ENCODE assay signal across 23 cellular contexts in the genomic region with DNA sequence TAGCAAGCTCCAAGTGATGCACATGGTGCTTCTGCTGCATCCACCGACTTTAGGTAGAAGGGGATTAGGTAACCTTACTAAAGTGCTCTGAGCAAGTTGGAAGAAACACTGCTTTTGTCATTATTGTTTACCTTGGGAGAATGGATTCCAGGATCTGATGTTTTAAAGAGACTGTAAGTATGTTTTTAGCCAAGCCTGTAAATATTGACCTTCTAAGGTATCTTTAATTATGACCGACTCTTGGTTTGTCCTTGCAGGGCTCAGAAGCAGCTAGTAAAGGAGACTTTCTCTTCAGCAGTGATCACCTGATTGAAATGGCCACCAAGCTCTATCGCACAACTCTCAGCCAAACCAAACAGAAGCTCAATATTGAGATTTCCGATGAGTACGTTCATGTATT.
"Had no signal": no experiment of that assay in that cellular context is flagged by ENCODE, and none has a peak within 500 bp of the region (broad histone marks: within the 10 kb centered on the region; RNA-seq: fewer than 3 reads in every experiment).

No MANE protein-coding gene starts in this region.

- H3K27me3 ChIP-seq: dorsolateral prefrontal cortex, ovary, right atrium auricular region, sigmoid colon, testis, tibial artery had no signal

- H3K27me3 Mint-ChIP-seq: memory B cell, type B pancreatic cell had no signal

- H3K9me3 Mint-ChIP-seq: memory B cell; natural killer cell; stimulated activated effector memory CD8-positive, alpha-beta T cell treated with anti-CD3 and anti-CD28 coated beads, Interleukin-12 subunit alpha, Interleukin-12 subunit beta, amount 100 ng/mL, for 72 hours; type B pancreatic cell had no signal

- DNase-seq: dorsolateral prefrontal cortex; effector CD4-positive, alpha-beta T cell; hypothalamus; immature natural killer cell; islet precursor cell; kidney glomerular epithelial cell; left colon; left ventricle myocardium superior; natural killer cell; occipital lobe; ovary; sigmoid colon; stimulated activated CD4-positive, alpha-beta T cell treated with anti-CD3 and anti-CD28 coated beads, Interleukin-2, amount 100 ng/mL, for 24 hours; stimulated activated CD4-positive, alpha-beta T cell treated with anti-CD3 and anti-CD28 coated beads, Interleukin-4, amount 100 ng/mL, for 24 hours; stimulated activated naive CD4-positive, alpha-beta T cell treated with Interleukin-2 at 50 U/mL for 16 hours; substantia nigra; testis; tibial artery had no signal

- H3K27ac ChIP-seq: dorsolateral prefrontal cortex, ovary, right atrium auricular region, sigmoid colon, testis, tibial artery had no signal

- H3K27ac Mint-ChIP-seq: immature natural killer cell; memory B cell; natural killer cell; stimulated activated effector memory CD8-positive, alpha-beta T cell treated with anti-CD3 and anti-CD28 coated beads, Interleukin-12 subunit alpha, Interleukin-12 subunit beta, amount 100 ng/mL, for 72 hours; type B pancreatic cell had no signal

- H3K4me3 Mint-ChIP-seq: immature natural killer cell; memory B cell; natural killer cell; stimulated activated effector memory CD8-positive, alpha-beta T cell treated with anti-CD3 and anti-CD28 coated beads, Interleukin-12 subunit alpha, Interleukin-12 subunit beta, amount 100 ng/mL, for 72 hours; type B pancreatic cell had no signal

- H3K36me3 ChIP-seq: ovary, sigmoid colon had no signal

- H3K4me3 ChIP-seq: dorsolateral prefrontal cortex, lung, ovary, right atrium auricular region, sigmoid colon, testis, tibial artery had no signal

- H3K4me1 ChIP-seq: right atrium auricular region, sigmoid colon, testis had no signal

- H3K9me3 ChIP-seq: ovary, right atrium auricular region, sigmoid colon, testis, tibial artery had no signal

- H3K36me3 Mint-ChIP-seq: immature natural killer cell, natural killer cell had no signal

- ATAC-seq: left colon; left ventricle myocardium superior; stimulated activated effector memory CD8-positive, alpha-beta T cell treated with anti-CD3 and anti-CD28 coated beads, Interleukin-12 subunit alpha, Interleukin-12 subunit beta, amount 100 ng/mL, for 72 hours had no signal

- H3K4me1 Mint-ChIP-seq: immature natural killer cell; memory B cell; natural killer cell; stimulated activated effector memory CD8-positive, alpha-beta T cell treated with anti-CD3 and anti-CD28 coated beads, Interleukin-12 subunit alpha, Interleukin-12 subunit beta, amount 100 ng/mL, for 72 hours had no signal
